15 cellular contexts compared by ENCODE assay signal in the genomic region with DNA sequence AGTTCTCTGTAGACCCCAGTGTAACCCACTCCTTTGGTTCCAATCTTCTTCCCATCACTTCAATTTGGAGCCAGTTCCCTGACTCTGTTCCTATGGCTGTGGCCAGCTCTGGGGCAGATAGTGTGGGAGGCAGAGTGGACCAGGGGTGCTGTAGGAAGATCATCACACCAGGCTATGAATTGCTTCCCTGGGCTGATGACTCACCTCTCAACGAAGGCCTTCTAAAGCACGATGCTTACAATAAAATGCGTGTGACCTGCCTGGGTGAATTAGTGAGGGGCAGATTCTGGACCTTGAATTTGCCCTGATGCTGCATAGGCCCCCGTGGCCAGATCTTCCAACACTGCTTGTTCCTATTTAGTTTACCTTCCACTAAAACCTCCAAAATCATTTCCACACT.
DNase-seq lines count a peak whose midpoint lies in the region; ATAC-seq and TF ChIP-seq lines count a peak whose summit lies in the region.
"Had no signal": no experiment of that assay in that cellular context is flagged by ENCODE, and none has a peak within 500 bp of the region (broad histone marks: within the 10 kb centered on the region; RNA-seq: fewer than 3 reads in every experiment).

No MANE protein-coding gene starts in this region.

- H3K9me3 ChIP-seq in aorta (ENCODE audit: control insufficient read depth, low read length) (no peaks in the 10 kb centered on the region), H9 (ENCODE audit: control insufficient read depth, low read depth, low read length) (no peaks in the 10 kb centered on the region)

- H3K56ac ChIP-seq in H9 (ENCODE audit: insufficient read length, low read depth, low read length) = no peak overlapping the region

- no peak overlapping the region for H3K18ac ChIP-seq in H9 (ENCODE audit: insufficient read length, low read depth, low read length)

- no peak overlapping the region for H2BK5ac ChIP-seq in H9 (ENCODE audit: insufficient read length, low read length)

- H4K20me1 ChIP-seq in H9 (ENCODE audit: control insufficient read depth, insufficient read depth, insufficient read length) = no peaks in the 10 kb centered on the region

- no peaks in the 10 kb centered on the region for H3K79me2 ChIP-seq in H9 (ENCODE audit: insufficient read depth, low read length)

- no peak overlapping the region for H3K4me3 ChIP-seq in aorta (ENCODE audit: low read length in 2 of 2)

- H3K27me3 Mint-ChIP-seq in neural crest cell (ENCODE audit: low read depth) (no peaks in the 10 kb centered on the region), H9 (ENCODE audit: low read depth) (no peaks in the 10 kb centered on the region; the same call in 1 of the 2 replicates)

- H2BK20ac ChIP-seq in H9 (ENCODE audit: low read depth, low read length, poor library complexity, severe bottlenecking) = no peak overlapping the region

- H3K4me1 Mint-ChIP-seq in neural crest cell (peaks cover 26% of the 10 kb centered on the region), H9 (peaks cover 14 to 36% of the 10 kb centered on the region in 2 experiments)

- H3K27ac Mint-ChIP-seq in neural crest cell (ENCODE audit: unreplicated experiment) = peak overlapping the region; percentile 43
- no peak overlapping the region for H3K27ac Mint-ChIP-seq in H9

- H3K36me3 Mint-ChIP-seq in neural crest cell (ENCODE audit: low read depth) (no peaks in the 10 kb centered on the region), H9 (ENCODE audit: insufficient read depth in 1 of 3, low read depth in 3 of 3) (no peaks in the 10 kb centered on the region)

- ATAC-seq in aorta (ENCODE audit: low FRiP score) = no peak
- ATAC-seq: HCT116 had no signal

- no peak overlapping the region for H4K5ac ChIP-seq in H9 (ENCODE audit: insufficient read length, low read depth, low read length)

- H3K14ac ChIP-seq in H9 (ENCODE audit: insufficient read depth, low read length) = no peak overlapping the region

- H4K8ac ChIP-seq in H9 (replicated peaks; ENCODE audit: insufficient read length, low read depth, low read length) = no peak overlapping the region

- no peaks in the 10 kb centered on the region for H3K79me1 ChIP-seq in H9 (ENCODE audit: insufficient read depth, low read depth, low read length, poor library complexity, severe bottlenecking)

- no peak overlapping the region for H2BK12ac ChIP-seq in H9 (ENCODE audit: insufficient read length, low read depth, low read length)

- intact Hi-C loops in aorta (cut with DNase I) = loop anchor here in 1 of 2 donors (5.0 kb wide), 1 partner anchor 287 kb away; a partner anchor contains a TSS

- H2AK5ac ChIP-seq in H9 (ENCODE audit: insufficient read length, low read length) = no peak overlapping the region

- H3K4me1 ChIP-seq in aorta (ENCODE audit: control insufficient read depth in 1 of 2, insufficient read depth in 2 of 2, low read length in 2 of 2) (peaks cover 0 to 2% of the 10 kb centered on the region in 2 donors), H9 (ENCODE audit: insufficient read depth, low read length) (peaks cover 3% of the 10 kb centered on the region; the same call in 1 of the 2 replicates)

- H2BK120ac ChIP-seq in H9 (ENCODE audit: low read depth, low read length, poor library complexity, severe bottlenecking) = no peak overlapping the region

- no peak overlapping the region for H3K4ac ChIP-seq in H9 (ENCODE audit: low read depth, low read length)

- no peaks in the 10 kb centered on the region for H3K23me2 ChIP-seq in H9 (ENCODE audit: insufficient read length, low read depth, low read length, poor library complexity, severe bottlenecking)

- TF ChIP-seq CTCF in neural crest cell (conservative IDR thresholded peaks at IDR 0.05) = no peak
- TF ChIP-seq CTCF in H9 (conservative IDR thresholded peaks at IDR 0.05) = no peak

- H3K9ac ChIP-seq in H9 (ENCODE audit: extremely low read depth, insufficient read length, low read length) = no peak overlapping the region

- H3K4me3 Mint-ChIP-seq in neural crest cell (no peak overlapping the region), H9 (no peak overlapping the region)

- WGBS in aorta, 2 donors = 75 to 80% methylated on average over 4 of the region's 4 CpGs
- WGBS in H9 (ENCODE audit: extremely low coverage, insufficient read length, low lambda C conversion rate) = no CpG with 5 or more reads among the region's 4 CpGs

- H3K9me3 Mint-ChIP-seq in neural crest cell (no peaks in the 10 kb centered on the region), H9 (no peaks in the 10 kb centered on the region)

- no peaks in the 10 kb centered on the region for H3K27me3 ChIP-seq in aorta (ENCODE audit: control insufficient read depth in 1 of 2, insufficient read depth in 2 of 2, low read length in 1 of 2)
- H3K27me3 ChIP-seq in H9 (ENCODE audit: insufficient read depth, low read length) = no peaks in the 10 kb centered on the region

- no peak overlapping the region for H4K91ac ChIP-seq in H9 (ENCODE audit: insufficient read length, low read depth, low read length)

- DNase-seq in ELR (ENCODE audit: low read depth) (peak; percentile 15), M059J (ENCODE audit: low read depth) (peak; percentile 62), dermis blood vessel endothelial cell (peak; percentile 53), neural crest cell (ENCODE audit: low read depth, low spot score) (no peak), NCI-H446 (lab: John Stamatoyannopoulos, UW) (no peak), aorta (no peak), H9 (no peak)
- DNase-seq: Karpas-422, MM.1S, NCI-H1105, NCI-H1694 treated with DMSO at 0.1 percent for 48 hours, OCI-M1, SHP77 treated with DMSO at 0.1 percent for 48 hours had no signal

- no peak overlapping the region for H3K4me2 ChIP-seq in H9 (ENCODE audit: insufficient read depth, insufficient read length, low read length)

- no peak overlapping the region for H3T11ph ChIP-seq in H9 (ENCODE audit: low read length)

- no peak overlapping the region for H2AFZ ChIP-seq in H9 (ENCODE audit: low read length)

- H2BK15ac ChIP-seq in H9 (ENCODE audit: low read depth, low read length) = no peak overlapping the region

- no peak overlapping the region for H3K27ac ChIP-seq in aorta (ENCODE audit: low read depth in 1 of 2, low read length in 2 of 2)
- no peak overlapping the region for H3K27ac ChIP-seq in H9 (ENCODE audit: insufficient read length, low read depth, low read length)
- H3K27ac ChIP-seq: C4-2B had no signal

- no peak overlapping the region for H3K23ac ChIP-seq in H9 (ENCODE audit: insufficient read length, low read depth, low read length)

- H3K36me3 ChIP-seq in aorta (ENCODE audit: control insufficient read depth in 1 of 2, insufficient read depth in 2 of 2, low read length in 1 of 2) = no peaks in the 10 kb centered on the region

Comparison
In these comparisons a context has a peak if more than half of its experiments do, and no peak if none do; other contexts are left out.
1. DNase-seq: peak in ELR (single experiment), M059J (single experiment) and dermis blood vessel endothelial cell (single experiment); none in neural crest cell (single experiment), NCI-H446 (0 of 2), aorta (0 of 2) and H9 (single experiment).